In the genomic region with DNA sequence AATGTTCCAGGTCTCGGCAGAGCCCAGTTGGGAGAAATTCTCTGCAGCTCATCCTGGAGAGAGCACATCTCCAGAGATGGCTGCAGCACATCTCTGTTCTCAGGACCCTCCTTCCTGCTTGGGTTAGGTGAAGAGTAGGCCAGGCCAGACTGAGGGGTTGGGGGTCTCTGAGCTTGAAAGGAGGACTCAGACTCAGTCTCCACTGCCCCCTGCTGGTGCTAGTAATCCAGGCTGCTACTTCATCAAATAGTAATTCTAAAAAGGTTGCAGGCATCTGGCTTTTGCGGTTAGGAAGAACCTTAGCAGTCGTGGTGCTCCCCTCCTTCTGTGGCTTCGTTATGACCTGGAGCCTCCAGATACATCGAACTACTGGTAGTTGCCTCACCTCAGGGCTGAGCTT, we compare ENCODE assay signal across 8 cellular contexts. TPM values are rescaled to one million over a fixed set of nuclear protein-coding genes. Genes with fewer than 3 reads are reported as not detected.
A peak's percentile ranks its signal among the peaks of the same experiment; 100 is the strongest.
DNase-seq lines count a peak whose midpoint lies in the region; ATAC-seq and TF ChIP-seq lines count a peak whose summit lies in the region.

No MANE protein-coding gene starts in this region.

- H3K9me2 ChIP-seq in SK-N-SH: no peaks in the 10 kb centered on the region

- H3K79me2 ChIP-seq in SK-N-SH (ENCODE audit: insufficient read depth): 0 out of 2 replicates have a peak, but pooled peaks cover 2% of the 10 kb centered on the region

- ATAC-seq in SK-N-SH treated with all-trans-retinoic acid at 6 μM for 48 hours (no peak; the same call in 2 of the 3 replicates), omental fat pad (ENCODE audit: low FRiP score) (no peak), HG02973 (IDR thresholded peaks at IDR 0.05; ENCODE audit: unreplicated experiment) (no peak), GM18517 (IDR thresholded peaks at IDR 0.05; ENCODE audit: unreplicated experiment) (no peak)

- no peak overlapping the region for H3K9ac ChIP-seq in SK-N-SH

- no peak overlapping the region for H3K27ac Mint-ChIP-seq in endothelial cell (ENCODE audit: unreplicated experiment)

- peaks cover 12% of the 10 kb centered on the region for H3K4me1 Mint-ChIP-seq in endothelial cell (ENCODE audit: unreplicated experiment)

- H3K27me3 Mint-ChIP-seq in endothelial cell (ENCODE audit: unreplicated experiment): peaks cover 10% of the 10 kb centered on the region

- DNase-seq in SK-N-SH (peak; percentile 79), NCI-H526 (lab: John Stamatoyannopoulos, UW) (peak; percentile 58 to 79), endothelial cell (ENCODE audit: low spot score) (peak; percentile 75), renal cortical epithelial cell (ENCODE audit: low read depth) (peak; percentile 14), omental fat pad (ENCODE audit: low spot score) (no peak)

- peak; percentile 76 for TF ChIP-seq RAD21 in SK-N-SH (IDR thresholded peaks at IDR 0.05; ENCODE audit: low read length)

- H3K36me3 Mint-ChIP-seq in endothelial cell (ENCODE audit: low read depth, unreplicated experiment): no peaks in the 10 kb centered on the region

- no peaks in the 10 kb centered on the region for H3K9me3 Mint-ChIP-seq in endothelial cell (ENCODE audit: unreplicated experiment)

- no peak overlapping the region; a peak in 1 of 4 replicates for H3K27ac ChIP-seq in SK-N-SH (ENCODE audit: low read depth in 2 of 2, low read length in 1 of 2)

- H4K20me1 ChIP-seq in SK-N-SH (ENCODE audit: insufficient read depth): peaks cover 28% of the 10 kb centered on the region

- no peak overlapping the region; a peak in 1 of 4 replicates for H3K4me3 ChIP-seq in SK-N-SH (ENCODE audit: low read depth in 2 of 2, low read length in 1 of 2)

- H3F3A ChIP-seq in SK-N-SH (replicated peaks; ENCODE audit: insufficient read depth): no peaks in the 10 kb centered on the region

- WGBS in SK-N-SH (ENCODE audit: low lambda C conversion rate): 52% methylated on average over 5 of the region's 5 CpGs

- POLR2A ChIA-PET in SK-N-SH (lab: Yijun Ruan, JAX): interaction anchor here (0.8 to 1.3 kb wide), 2 partner anchors 8 to 57 kb away, joined by 5 read pairs; no protein-coding TSS in a partner anchor

- peaks cover 3 to 66% of the 10 kb centered on the region in 2 experiments; a peak in 3 of 4 replicates for H3K4me1 ChIP-seq in SK-N-SH (ENCODE audit: control insufficient read depth in 1 of 2, insufficient read depth in 2 of 2, low read depth in 1 of 2, low read length in 1 of 2)

- H3K36me3 ChIP-seq in SK-N-SH (replicated peaks in 1 of 2; ENCODE audit: control insufficient read depth in 1 of 2, insufficient read depth in 2 of 2, low read length in 1 of 2): peaks cover 0 to 22% of the 10 kb centered on the region in 2 experiments

- H2AFZ ChIP-seq in SK-N-SH (ENCODE audit: low read depth): no peak overlapping the region

- H3K9me3 ChIP-seq in SK-N-SH: no peaks in the 10 kb centered on the region

- TF ChIP-seq EP300 in SK-N-SH (IDR thresholded peaks at IDR 0.05; ENCODE audit: borderline replicate concordance in 1 of 2, low read depth in 1 of 2, low read length in 1 of 2): no peak

- H3K4me2 ChIP-seq in SK-N-SH: no peak overlapping the region

- TF ChIP-seq CTCF in SK-N-SH (IDR thresholded peaks at IDR 0.05) (peak; percentile 75), endothelial cell (IDR thresholded peaks at IDR 0.05; ENCODE audit: unreplicated experiment) (peak; percentile 73), omental fat pad (IDR thresholded peaks at IDR 0.05) (no peak)

- no peaks in the 10 kb centered on the region for H3K27me3 ChIP-seq in SK-N-SH (ENCODE audit: insufficient read depth)

- CTCF ChIA-PET in SK-N-SH (lab: Yijun Ruan, JAX): interaction anchor here (0.6 to 26.8 kb wide), 34 partner anchors 8 to 477 kb away, joined by 3 to 620 read pairs (median 5); a partner anchor contains a TSS

- no peak overlapping the region for H3K4me3 Mint-ChIP-seq in endothelial cell (ENCODE audit: unreplicated experiment)

TF ChIP-seq in SK-N-SH, 30 proteins besides CTCF, POLR2A, EP300 and RAD21:
- peak; percentile 73 for TF ChIP-seq SMC3 (IDR thresholded peaks at IDR 0.05; ENCODE audit: low read depth, low read length)
- TF ChIP-seq, protein P1, sequence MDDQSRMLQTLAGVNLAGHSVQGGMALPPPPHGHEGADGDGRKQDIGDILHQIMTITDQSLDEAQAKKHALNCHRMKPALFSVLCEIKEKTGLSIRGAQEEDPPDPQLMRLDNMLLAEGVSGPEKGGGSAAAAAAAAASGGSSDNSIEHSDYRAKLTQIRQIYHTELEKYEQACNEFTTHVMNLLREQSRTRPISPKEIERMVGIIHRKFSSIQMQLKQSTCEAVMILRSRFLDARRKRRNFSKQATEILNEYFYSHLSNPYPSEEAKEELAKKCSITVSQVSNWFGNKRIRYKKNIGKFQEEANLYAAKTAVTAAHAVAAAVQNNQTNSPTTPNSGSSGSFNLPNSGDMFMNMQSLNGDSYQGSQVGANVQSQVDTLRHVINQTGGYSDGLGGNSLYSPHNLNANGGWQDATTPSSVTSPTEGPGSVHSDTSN (IDR thresholded peaks at IDR 0.05): no peak

TF ChIP-seq in SK-N-SH treated with all-trans-retinoic acid at 6 μM for 48 hours, 23 proteins besides CTCF, POLR2A, EP300 and RAD21:
- TF ChIP-seq ZNF565 (CRISPR knock-in tag; conservative IDR thresholded peaks at IDR 0.05; ENCODE audit: low read depth): no peak
- TF ChIP-seq ARNTL (CRISPR knock-in tag; IDR thresholded peaks at IDR 0.05; ENCODE audit: borderline replicate concordance, low read depth): no peak
- TF ChIP-seq ZFP30 (CRISPR knock-in tag; IDR thresholded peaks at IDR 0.05): no peak

RNA-seq across cellular contexts. Expression of a gene that starts 9.7 kb away (rescaled TPM):
- 11.3 and 16.9 TPM in 2 replicates for polyA plus RNA-seq in SK-N-SH (2012; rRNA removed)
- polyA plus RNA-seq in SK-N-SH (2012; cell fraction: cytosol; rRNA removed): 7.1 and 10.0 TPM in 2 replicates
- polyA plus RNA-seq in SK-N-SH (2012; cell fraction: nucleus; rRNA removed): 43.6 and 49.5 TPM in 2 replicates
- total RNA-seq in endothelial cell (ENCODE audit: unreplicated experiment): 2.9 TPM
- under 0.01 and 0.55 TPM in 2 replicates for total RNA-seq in renal cortical epithelial cell
- total RNA-seq in omental fat pad: 10 to 100 TPM in 3 of 4 donors, 1 to 10 TPM in 1; 8.9 to 24.4 (median 12.6) TPM

Comparison
In these comparisons a context has a peak if more than half of its experiments do, and no peak if none do; other contexts are left out.
1. CTCF ChIP-seq: peak in SK-N-SH (single experiment) and endothelial cell (single experiment); none in omental fat pad (0 of 3).